Comparison of ENCODE assay signal across 19 cellular contexts in genomic region chr15:43250785-43251184, GRCh38. TPM values are rescaled to one million over a fixed set of nuclear protein-coding genes. Genes with fewer than 3 reads are reported as not detected.
"Had no signal": no experiment of that assay in that cellular context is flagged by ENCODE, and none has a peak within 500 bp of the region (broad histone marks: within the 10 kb centered on the region; RNA-seq: fewer than 3 reads in every experiment).

No MANE protein-coding gene starts in this region.

- FAIRE-seq: astrocyte, pancreas had no signal

- H3K9ac ChIP-seq: SK-N-SH had no signal

- DNase-seq: activated gamma-delta T cell treated with Interleukin-2 at 50 U/mL for 16 hours; activated T-cell treated with anti-CD3 and anti-CD28 coated beads, Interleukin-2, amount 50 U/mL, for 4 hours; colonic mucosa; effector memory CD8-positive, alpha-beta T cell; foreskin fibroblast; heart left ventricle; left lung; mesenchymal stem cell; pancreas; SK-N-SH; stimulated activated CD4-positive, alpha-beta T cell treated with anti-CD3 and anti-CD28 coated beads, Interleukin-4, amount 100 ng/mL, for 1 hour; stomach had no signal

- H3K27me3 ChIP-seq: colonic mucosa, left lung, pancreas, stomach had no signal

- ATAC-seq: activated T-cell treated with anti-CD3 and anti-CD28 coated beads, Interleukin-2, amount 50 U/mL, for 4 hours; effector memory CD8-positive, alpha-beta T cell; heart left ventricle; left lung; pancreas; WTC11 had no signal

- H3K4me3 Mint-ChIP-seq: activated T-cell treated with anti-CD3 and anti-CD28 coated beads, Interleukin-2, amount 50 U/mL, for 4 hours; effector memory CD8-positive, alpha-beta T cell; WTC11 had no signal

- H3K4me2 ChIP-seq: SK-N-SH had no signal

- H3K36me3 Mint-ChIP-seq: WTC11 had no signal

- H3K27ac Mint-ChIP-seq: effector memory CD8-positive, alpha-beta T cell; WTC11 had no signal

- H3K4me3 ChIP-seq: colonic mucosa, esophagus muscularis mucosa, heart left ventricle, left lung, pancreas, stomach had no signal

- H3K9me3 Mint-ChIP-seq: activated T-cell treated with anti-CD3 and anti-CD28 coated beads, Interleukin-2, amount 50 U/mL, for 4 hours; effector memory CD8-positive, alpha-beta T cell; WTC11 had no signal

- H3K4me1 Mint-ChIP-seq: WTC11 had no signal

- H3K36me3 ChIP-seq: colonic mucosa, esophagus muscularis mucosa, heart left ventricle, left lung, pancreas, stomach had no signal

- H3K27ac ChIP-seq: colonic mucosa, esophagus muscularis mucosa, heart left ventricle, left lung, pancreas, stomach had no signal

- H3K4me1 ChIP-seq: colonic mucosa, esophagus muscularis mucosa, heart left ventricle, left lung, pancreas had no signal

- H3K9me3 ChIP-seq: colonic mucosa, esophagus muscularis mucosa, heart left ventricle, left lung, pancreas, SK-N-SH, stomach had no signal

RNA-seq across cellular contexts. Expression of gene TGM5, which starts 15.9 kb away (rescaled TPM):
- total RNA-seq: activated T-cell treated with anti-CD3 and anti-CD28 coated beads, Interleukin-2, amount 50 U/mL, for 4 hours; cardiac septum; colonic mucosa; left lung; pancreas; stomach; WTC11 had no signal
- polyA plus RNA-seq: heart left ventricle, neural cell, pancreas, SK-N-SH had no signal

RNA-seq across cellular contexts. Expression of gene EPB42, which starts 30.0 kb away (rescaled TPM):
- total RNA-seq: activated T-cell treated with anti-CD3 and anti-CD28 coated beads, Interleukin-2, amount 50 U/mL, for 4 hours; astrocyte; colonic mucosa; left lung; pancreas; T-helper 1 cell treated with Interleukin-12 subunit alpha and Interleukin-12 subunit beta and Interleukin-4 antibody, amounts not matched to agents 30 ng/mL and 1 ng/mL, for 36 hours; WTC11 had no signal
- polyA plus RNA-seq: neural cell, pancreas, SK-N-SH, stomach, urinary bladder had no signal

RNA-seq across cellular contexts. Expression of gene TGM7, which starts 51.3 kb away (rescaled TPM):
- total RNA-seq: activated T-cell treated with anti-CD3 and anti-CD28 coated beads, Interleukin-2, amount 50 U/mL, for 4 hours; astrocyte; cardiac septum; colonic mucosa; esophagus muscularis mucosa; heart left ventricle; left lung; pancreas; stomach; T-helper 1 cell treated with Interleukin-12 subunit alpha and Interleukin-12 subunit beta and Interleukin-4 antibody, amounts not matched to agents 30 ng/mL and 1 ng/mL, for 36 hours; urinary bladder; WTC11 had no signal
- polyA plus RNA-seq: heart left ventricle, neural cell, pancreas, SK-N-SH, urinary bladder had no signal
